ENCODE assay signal across 11 cellular contexts in the genomic region with DNA sequence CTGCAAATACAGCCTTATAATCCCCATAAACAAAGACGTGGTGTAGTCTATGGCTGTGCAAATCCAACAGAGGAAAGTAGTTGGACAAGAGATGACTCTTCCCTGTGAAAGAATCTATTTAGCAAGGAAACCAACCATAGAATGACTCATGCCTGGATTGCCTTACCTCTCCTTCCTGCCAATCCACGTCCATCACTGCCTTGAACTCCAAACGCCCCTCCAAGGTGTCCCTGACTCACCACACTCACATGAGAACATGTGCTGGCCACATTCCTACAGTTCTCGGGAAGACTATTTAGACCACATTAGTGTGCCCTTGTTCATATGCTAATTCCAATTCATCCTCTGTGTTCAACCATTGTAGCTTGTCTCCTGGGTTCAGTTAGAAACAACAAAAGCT.
DNase-seq lines count a peak whose midpoint lies in the region; ATAC-seq and TF ChIP-seq lines count a peak whose summit lies in the region.
"Had no signal": no experiment of that assay in that cellular context is flagged by ENCODE, and none has a peak within 500 bp of the region (broad histone marks: within the 10 kb centered on the region; RNA-seq: fewer than 3 reads in every experiment).

No MANE protein-coding gene starts in this region.

- H3K4me2 ChIP-seq in PC-3 (ENCODE audit: low read length), result peak overlapping the region; percentile 52

- TF ChIP-seq CTCF in PC-3 (conservative IDR thresholded peaks at IDR 0.05; ENCODE audit: low read depth, low read length) (no peak), omental fat pad (IDR thresholded peaks at IDR 0.05) (no peak), sigmoid colon (IDR thresholded peaks at IDR 0.05) (no peak), ovary (IDR thresholded peaks at IDR 0.05) (no peak)

- TF ChIP-seq EP300 in sigmoid colon (IDR thresholded peaks at IDR 0.05) (no peak), ovary (IDR thresholded peaks at IDR 0.05) (no peak)

- TF ChIP-seq POLR2A in sigmoid colon (IDR thresholded peaks at IDR 0.05) (no peak), ovary (IDR thresholded peaks at IDR 0.05) (no peak)

- ATAC-seq in PC-3 (peak; percentile 98), omental fat pad (ENCODE audit: low FRiP score) (peak; percentile 92), GM18861 (IDR thresholded peaks at IDR 0.05; ENCODE audit: unreplicated experiment) (no peak)

- BruUV-seq in PC-3 (replicated peaks; lab: Mats Ljungman, UMichigan), result no TSS peak

- H3K79me2 ChIP-seq in PC-3 (ENCODE audit: low read length), result no peaks in the 10 kb centered on the region

- POLR2A ChIA-PET in PC-3 (lab: Charles Lee; ENCODE audit: unreplicated experiment), result interaction anchor here (0.5 kb wide), 1 partner anchor 42 kb away, joined by 3 read pairs; no protein-coding TSS in a partner anchor

- CTCF ChIA-PET in PC-3 (lab: Charles Lee), result no interaction called here

- no peaks in the 10 kb centered on the region for H3K9me2 ChIP-seq in PC-3 (replicated peaks; ENCODE audit: low read length)

- H3K4me3 ChIP-seq in PC-3 (ENCODE audit: low read length) (no peak overlapping the region), sigmoid colon (no peak overlapping the region), ovary (no peak overlapping the region)

- peaks cover 16% of the 10 kb centered on the region for H3K4me1 ChIP-seq in PC-3 (ENCODE audit: insufficient read depth, low read length)
- no peaks in the 10 kb centered on the region for H3K4me1 ChIP-seq in sigmoid colon
- H3K4me1 ChIP-seq in ovary (ENCODE audit: insufficient read depth), result no peaks in the 10 kb centered on the region

- DNase-seq in ELF-1 (ENCODE audit: low read depth, low spot score) (peak; percentile 52), PC-3 (peak; percentile 100), epithelial cell of prostate (ENCODE audit: low read depth, low spot score) (peak; percentile 99), omental fat pad (ENCODE audit: low spot score) (no peak), sigmoid colon (no peak), ovary (no peak), SIG-M5 (lab: John Stamatoyannopoulos, UW) (no peak)
- DNase-seq: aorta; GDM1; stimulated activated CD4-positive, alpha-beta T cell treated with anti-CD3 and anti-CD28 coated beads, Interleukin-15, amount 100 ng/mL, for 24 hours had no signal

- peak overlapping the region; percentile 79 for H3K27ac ChIP-seq in PC-3 (ENCODE audit: low read length)
- H3K27ac ChIP-seq in epithelial cell of prostate, result peak overlapping the region; percentile 20
- H3K27ac ChIP-seq in sigmoid colon, result no peak overlapping the region
- no peak overlapping the region for H3K27ac ChIP-seq in ovary

- H3K9ac ChIP-seq in PC-3 (ENCODE audit: low read length), result peak overlapping the region; percentile 2; the same call in 1 of the 2 replicates

- 42 to 69% methylated on average over 4 of the region's 4 CpGs for WGBS in sigmoid colon, 2 donors
- 52 to 65% (median 61%) methylated on average over 4 of the region's 4 CpGs for WGBS in ovary, 3 donors

- H3K9me3 ChIP-seq in PC-3 (ENCODE audit: low read length), result no peaks in the 10 kb centered on the region
- no peaks in the 10 kb centered on the region for H3K9me3 ChIP-seq in sigmoid colon
- H3K9me3 ChIP-seq in ovary, result no peaks in the 10 kb centered on the region

- H3K27me3 ChIP-seq in PC-3 (ENCODE audit: low read length) (no peaks in the 10 kb centered on the region), sigmoid colon (no peaks in the 10 kb centered on the region), ovary (no peaks in the 10 kb centered on the region)

- H3K36me3 ChIP-seq in PC-3 (ENCODE audit: low read depth, low read length) (no peaks in the 10 kb centered on the region), sigmoid colon (no peaks in the 10 kb centered on the region), ovary (no peaks in the 10 kb centered on the region)

- intact Hi-C loops in PC-3 (cut with micrococcal nuclease), result no loop called here
- intact Hi-C loops in sigmoid colon (cut with DNase I), result no loop called here
- intact Hi-C loops in ovary (cut with DNase I), result no loop called here

- no peaks in the 10 kb centered on the region for H4K20me1 ChIP-seq in PC-3 (ENCODE audit: low read length)

- peak overlapping the region; percentile 23 for H2AFZ ChIP-seq in PC-3 (ENCODE audit: low read length)

- H3F3A ChIP-seq in PC-3 (ENCODE audit: low read length, unreplicated experiment), result peaks cover 5% of the 10 kb centered on the region

Comparison
In these comparisons a context has a peak if more than half of its experiments do, and no peak if none do; other contexts are left out.
1. DNase-seq: peak in ELF-1 (single experiment), PC-3 (single experiment) and epithelial cell of prostate (single experiment); none in omental fat pad (single experiment), sigmoid colon (single experiment), ovary (0 of 5) and SIG-M5 (single experiment).
2. H3K27ac ChIP-seq: peak in PC-3 (single experiment) and epithelial cell of prostate (single experiment); none in sigmoid colon (0 of 4) and ovary (0 of 2).